8 cellular contexts compared by ENCODE assay signal in the genomic region with DNA sequence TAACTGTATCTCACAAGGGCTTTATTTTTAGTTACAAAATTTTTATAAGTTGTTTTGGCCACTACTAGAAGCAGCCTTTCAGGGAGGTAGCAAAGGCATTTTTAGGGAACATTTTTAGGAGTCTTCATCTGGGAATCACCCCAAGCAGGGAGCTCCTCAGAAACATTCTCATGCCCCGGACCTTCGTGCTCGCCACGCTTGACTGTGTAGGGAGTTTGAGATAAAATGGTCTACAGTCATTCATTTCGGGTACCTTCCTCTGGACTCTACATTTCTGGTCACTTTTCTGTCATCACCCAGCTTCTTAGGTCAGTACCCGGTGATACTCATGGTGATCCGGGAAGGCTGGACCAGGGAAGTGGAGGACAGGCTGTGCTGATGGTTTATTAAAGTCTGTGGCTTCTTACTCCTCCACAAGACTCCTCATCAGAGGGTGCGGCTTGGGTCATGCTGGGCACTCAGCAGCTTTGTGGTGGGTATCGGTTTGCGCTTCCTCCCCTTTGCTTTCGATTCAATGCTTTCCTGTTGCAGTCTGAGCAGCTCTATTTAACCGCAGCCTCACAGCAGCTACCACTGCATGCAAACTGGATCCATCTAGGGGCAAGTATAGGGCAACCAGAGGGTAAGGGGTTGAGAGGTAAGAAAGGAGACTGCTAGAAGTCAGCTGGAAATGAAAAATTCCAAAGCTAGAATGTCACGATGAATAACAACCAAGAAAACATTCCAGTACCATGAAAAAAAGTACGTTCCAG. TPM values are rescaled to one million over a fixed set of nuclear protein-coding genes. Genes with fewer than 3 reads are reported as not detected.
A peak's percentile ranks its signal among the peaks of the same experiment; 100 is the strongest.
DNase-seq lines count a peak whose midpoint lies in the region; ATAC-seq and TF ChIP-seq lines count a peak whose summit lies in the region.
"Not testable (repeated sequence)": the region's sequence is repeated elsewhere in the genome, so short reads cannot be mapped to it uniquely, and the experiment has no call there.

No MANE protein-coding gene starts in this region.

- not testable (repeated sequence) for H3K27me3 Mint-ChIP-seq in naive thymus-derived CD8-positive, alpha-beta T cell

- H3K36me3 Mint-ChIP-seq in naive thymus-derived CD8-positive, alpha-beta T cell, result not testable (repeated sequence)

- peaks cover 22% of the 10 kb centered on the region for H3K4me1 ChIP-seq in DND-41 (ENCODE audit: insufficient read depth, low read length)

- ATAC-seq in DND-41 (ENCODE audit: insufficient read depth, low read depth) (peak; percentile 97), GM21381 (IDR thresholded peaks at IDR 0.05; ENCODE audit: unreplicated experiment) (peak; percentile 98), HG03196 (IDR thresholded peaks at IDR 0.05; ENCODE audit: unreplicated experiment) (peak; percentile 98)
- ATAC-seq in naive thymus-derived CD8-positive, alpha-beta T cell, result peak; percentile 97 to 98

- H3K27ac Mint-ChIP-seq in naive thymus-derived CD8-positive, alpha-beta T cell, result peak overlapping the region in 8 of 10 donors; percentile 2 to 80 (median 62)

- peak overlapping the region; percentile 39 for H3K4me2 ChIP-seq in DND-41 (ENCODE audit: insufficient read depth, low read length)

- not testable (repeated sequence) for H3K36me3 ChIP-seq in DND-41 (ENCODE audit: insufficient read depth, low read length)

- H3K9me3 ChIP-seq in DND-41 (ENCODE audit: insufficient read depth, low read length, severe bottlenecking), result not testable (repeated sequence)

- not testable (repeated sequence) for H2AFZ ChIP-seq in DND-41 (ENCODE audit: low read depth, low read length)

- H3K4me3 Mint-ChIP-seq in naive thymus-derived CD8-positive, alpha-beta T cell, result peak overlapping the region; percentile 32 to 74 (median 57)

- H3K4me1 Mint-ChIP-seq in naive thymus-derived CD8-positive, alpha-beta T cell, result peaks cover 9 to 30% (median 20%) of the 10 kb centered on the region in 4 donors

- not testable (repeated sequence) for TF ChIP-seq CTCF in DND-41 (IDR thresholded peaks at IDR 0.05; ENCODE audit: borderline replicate concordance, extremely low read depth, low read length, poor library complexity, severe bottlenecking)

- not testable (repeated sequence) for H3K9me3 Mint-ChIP-seq in naive thymus-derived CD8-positive, alpha-beta T cell

- H3K4me3 ChIP-seq in DND-41 (ENCODE audit: low read depth in 1 of 2, low read length in 2 of 2), result not testable (repeated sequence)

- not testable (repeated sequence) for H4K20me1 ChIP-seq in DND-41 (ENCODE audit: insufficient read depth, low read length)

- DNase-seq in DND-41 (peak; percentile 88), RPMI8226 (peak; percentile 87)
- peak; percentile 18 for DNase-seq in activated CD8-positive, alpha-beta memory T cell treated with anti-CD3 and anti-CD28 coated beads, Interleukin-2, amount 50 U/mL, for 24 hours (ENCODE audit: extremely low read depth)
- peak; percentile 29 for DNase-seq in effector CD4-positive, alpha-beta T cell
- peak; percentile 5 to 73 (median 52) for DNase-seq in naive thymus-derived CD8-positive, alpha-beta T cell
- peak; percentile 17 to 47 for DNase-seq in stimulated activated CD8-positive, alpha-beta memory T cell treated with anti-CD3 and anti-CD28 coated beads, Interleukin-4, amount 100 ng/mL, for 4 hours (ENCODE audit: low read depth in 2 of 2, low spot score in 1 of 2)

- H3K79me2 ChIP-seq in DND-41 (ENCODE audit: insufficient read depth, low read length), result not testable (repeated sequence)

- H3K9ac ChIP-seq in DND-41 (ENCODE audit: low read depth, low read length), result not testable (repeated sequence)

- POLR2A ChIA-PET in naive thymus-derived CD8-positive, alpha-beta T cell (lab: Charles Lee), result not testable (repeated sequence)

- peak overlapping the region; percentile 52; the same call in 1 of the 2 replicates for H3K27ac ChIP-seq in DND-41 (ENCODE audit: low read length)

- not testable (repeated sequence) for H3K27me3 ChIP-seq in DND-41 (ENCODE audit: insufficient read depth, low read length, poor library complexity)

RNA-seq across cellular contexts. Expression of a gene that starts 33.6 kb away (rescaled TPM):
- 10 to 100 TPM; 46.0 to 49.9 TPM for total RNA-seq in naive thymus-derived CD8-positive, alpha-beta T cell
- 10 to 100 TPM; 15.8 to 17.8 (median 16.9) TPM for polyA plus RNA-seq in naive thymus-derived CD8-positive, alpha-beta T cell

Comparison
In these comparisons a context has a peak if more than half of its experiments do, and no peak if none do; other contexts are left out.
1. DNase-seq: peak in every context shown above with its lines; median percentile 88 in DND-41; 87 in RPMI8226; 52 in naive thymus-derived CD8-positive, alpha-beta T cell; 32 in stimulated activated CD8-positive, alpha-beta memory T cell treated with anti-CD3 and anti-CD28 coated beads, Interleukin-4, amount 100 ng/mL, for 4 hours; 29 in effector CD4-positive, alpha-beta T cell; 18 in activated CD8-positive, alpha-beta memory T cell treated with anti-CD3 and anti-CD28 coated beads, Interleukin-2, amount 50 U/mL, for 24 hours.